In genomic region chr2:231923951-231924888, GRCh38 we compare ENCODE assay signal across 1 cellular context.
TF ChIP-seq lines count a peak whose summit lies in the region.

No MANE protein-coding gene starts in this region.

TF ChIP-seq in A549, 52 proteins besides CTCF, POLR2A, EP300 and RAD21 (continued from another document):
- TF ChIP-seq ATOH8 (CRISPR knock-in tag; IDR thresholded peaks at IDR 0.05; ENCODE audit: low read depth) = no peak
